ENCODE assay signal across 9 cellular contexts in genomic region chr9:113350338-113350672, GRCh38. TPM values are rescaled to one million over a fixed set of nuclear protein-coding genes. Genes with fewer than 3 reads are reported as not detected.
DNase-seq lines count a peak whose midpoint lies in the region; ATAC-seq and TF ChIP-seq lines count a peak whose summit lies in the region.
"Had no signal": no experiment of that assay in that cellular context is flagged by ENCODE, and none has a peak within 500 bp of the region (broad histone marks: within the 10 kb centered on the region; RNA-seq: fewer than 3 reads in every experiment).

No MANE protein-coding gene starts in this region.

- no peak overlapping the region for H4K8ac ChIP-seq in trophoblast cell (ENCODE audit: low read depth, low read length)

- H2AFZ ChIP-seq in neural progenitor cell (replicated peaks): no peak overlapping the region
- H2AFZ ChIP-seq in trophoblast cell (ENCODE audit: insufficient read depth, low read length, poor library complexity): no peak overlapping the region

- no peak overlapping the region for H4K12ac ChIP-seq in trophoblast cell (ENCODE audit: low read depth, low read length)

- H3K9me3 Mint-ChIP-seq in chondrocyte (ENCODE audit: low read depth) (no peaks in the 10 kb centered on the region), neural progenitor cell (no peaks in the 10 kb centered on the region)

- WGBS in trophoblast cell (ENCODE audit: extremely low coverage, insufficient coverage, insufficient read length): no CpG with 5 or more reads among the region's 7 CpGs

- peak overlapping the region; percentile 61 for H3K4me3 Mint-ChIP-seq in chondrocyte (ENCODE audit: unreplicated experiment)
- H3K4me3 Mint-ChIP-seq in neural progenitor cell: peak overlapping the region; percentile 80

- H3K4me1 Mint-ChIP-seq in chondrocyte (ENCODE audit: low read depth) (peaks cover 6% of the 10 kb centered on the region), neural progenitor cell (peaks cover 8% of the 10 kb centered on the region)

- H3K4me2 ChIP-seq in neural progenitor cell (peak overlapping the region; percentile 82), trophoblast cell (ENCODE audit: low read length) (no peak overlapping the region)

- H3K27me3 ChIP-seq in neural progenitor cell (peaks cover 68% of the 10 kb centered on the region), trophoblast cell (ENCODE audit: insufficient read depth, low read length) (peaks cover 13% of the 10 kb centered on the region)

- no peak overlapping the region for H2BK5ac ChIP-seq in trophoblast cell (ENCODE audit: low read depth, low read length, poor library complexity)

- H3K4me1 ChIP-seq in neural progenitor cell (peaks cover 7% of the 10 kb centered on the region), trophoblast cell (ENCODE audit: control insufficient read depth in 1 of 2, insufficient read depth in 2 of 2, low read length in 2 of 2) (peaks cover 4 to 5% of the 10 kb centered on the region in 2 experiments)

- no peak overlapping the region for H3K14ac ChIP-seq in trophoblast cell (ENCODE audit: low read length)

- peak; percentile 7 for ATAC-seq in HG03025 (IDR thresholded peaks at IDR 0.05; ENCODE audit: low FRiP score, unreplicated experiment)
- no peak for ATAC-seq in GM19023 (IDR thresholded peaks at IDR 0.05; ENCODE audit: unreplicated experiment)

- H3K36me3 Mint-ChIP-seq in chondrocyte (ENCODE audit: low read depth) (peaks cover 2% of the 10 kb centered on the region), neural progenitor cell (no peaks in the 10 kb centered on the region)

- H3K27me3 Mint-ChIP-seq in chondrocyte (ENCODE audit: low read depth): peaks cover 49% of the 10 kb centered on the region
- H3K27me3 Mint-ChIP-seq in neural progenitor cell (ENCODE audit: insufficient read depth, low read depth): peaks cover 60% of the 10 kb centered on the region

- H3K4ac ChIP-seq in trophoblast cell (ENCODE audit: low read depth, low read length): no peak overlapping the region

- H2BK120ac ChIP-seq in trophoblast cell (ENCODE audit: insufficient read depth, low read length, poor library complexity): no peak overlapping the region

- no peak overlapping the region for H3K23ac ChIP-seq in trophoblast cell (ENCODE audit: low read length)

- H2BK12ac ChIP-seq in trophoblast cell (ENCODE audit: low read length): no peak overlapping the region

- H3K27ac Mint-ChIP-seq in chondrocyte (ENCODE audit: unreplicated experiment) (no peak overlapping the region), neural progenitor cell (no peak overlapping the region)

- H3K9ac ChIP-seq in neural progenitor cell (no peak overlapping the region), trophoblast cell (ENCODE audit: low read length) (no peak overlapping the region)

- no peaks in the 10 kb centered on the region for H3K79me2 ChIP-seq in neural progenitor cell (ENCODE audit: low read depth)
- H3K79me2 ChIP-seq in trophoblast cell (ENCODE audit: control insufficient read depth, insufficient read depth, low read length, poor library complexity): no peaks in the 10 kb centered on the region

- H3K79me1 ChIP-seq in trophoblast cell (ENCODE audit: low read length): no peaks in the 10 kb centered on the region

- peaks cover 5% of the 10 kb centered on the region for H4K20me1 ChIP-seq in neural progenitor cell (ENCODE audit: low read depth)

- TF ChIP-seq CTCF in chondrocyte (IDR thresholded peaks at IDR 0.05): no peak
- TF ChIP-seq CTCF in neural progenitor cell (IDR thresholded peaks at IDR 0.05): no peak

- H4K91ac ChIP-seq in trophoblast cell (ENCODE audit: low read depth, low read length): no peak overlapping the region

- DNase-seq in ELF-1 (ENCODE audit: low read depth, low spot score): peak; percentile 59
- DNase-seq in chondrocyte (ENCODE audit: low spot score): no peak
- DNase-seq in neural progenitor cell (ENCODE audit: low spot score): no peak
- DNase-seq in activated effector memory CD4-positive, alpha-beta T cell treated with anti-CD3 and anti-CD28 coated beads, Interleukin-2, amount 50 U/mL, for 16 hours: no peak
- no peak for DNase-seq in trophoblast cell
- no peak for DNase-seq in iPS-NIHi7 (ENCODE audit: extremely low spot score)
- DNase-seq: NCI-H187 had no signal

- H3F3A ChIP-seq in neural progenitor cell (ENCODE audit: low read depth): no peaks in the 10 kb centered on the region

- H3K9me3 ChIP-seq in neural progenitor cell (ENCODE audit: low read depth) (no peaks in the 10 kb centered on the region), trophoblast cell (ENCODE audit: insufficient read depth, low read depth, low read length) (no peaks in the 10 kb centered on the region)

- H2AK5ac ChIP-seq in trophoblast cell (ENCODE audit: low read length): no peak overlapping the region

- H3K4me3 ChIP-seq in neural progenitor cell (no peak overlapping the region), trophoblast cell (ENCODE audit: low read depth, low read length) (no peak overlapping the region)

- H3K27ac ChIP-seq in neural progenitor cell (no peak overlapping the region), trophoblast cell (ENCODE audit: low read depth, low read length) (no peak overlapping the region)

- H3K18ac ChIP-seq in trophoblast cell (ENCODE audit: low read length): no peak overlapping the region

- H3K36me3 ChIP-seq in neural progenitor cell (no peaks in the 10 kb centered on the region), trophoblast cell (ENCODE audit: control insufficient read depth in 1 of 2, insufficient read depth in 2 of 2, low read length in 2 of 2) (no peaks in the 10 kb centered on the region)

RNA-seq across cellular contexts. Expression of gene BSPRY, which starts 1.0 kb away (rescaled TPM):
- total RNA-seq in chondrocyte (not detected in 3 replicates), neural progenitor cell (ENCODE audit: low replicate concordance) (0.25 and 0.58 TPM in 2 replicates)
- 1.9 and 2.1 TPM in 2 replicates for polyA plus RNA-seq in trophoblast cell (2013)

RNA-seq across cellular contexts. Expression of gene WDR31, which starts 10.2 kb away (rescaled TPM):
- 1.7 to 2.4 TPM (median 1.8 TPM) in 3 replicates for total RNA-seq in chondrocyte
- 2.5 and 3.2 TPM in 2 replicates for total RNA-seq in neural progenitor cell (ENCODE audit: low replicate concordance)
- 0.56 and 0.68 TPM in 2 replicates for polyA plus RNA-seq in trophoblast cell (2013)

RNA-seq across cellular contexts. Expression of gene HDHD3, which starts 26.5 kb away (rescaled TPM):
- total RNA-seq in chondrocyte: 9.1 to 10.7 TPM (median 10.2 TPM) in 3 replicates
- 9.8 and 18.0 TPM in 2 replicates for total RNA-seq in neural progenitor cell (ENCODE audit: low replicate concordance)
- polyA plus RNA-seq in trophoblast cell (2013): 31.3 and 34.8 TPM in 2 replicates

RNA-seq across cellular contexts. Expression of gene RNF183, which starts 47.1 kb away (rescaled TPM):
- not detected in 3 replicates for total RNA-seq in chondrocyte
- total RNA-seq in neural progenitor cell (ENCODE audit: low replicate concordance): 0.09 and 0.28 TPM in 2 replicates
- 0.03 and 0.04 TPM in 2 replicates for polyA plus RNA-seq in trophoblast cell (2013)

RNA-seq across cellular contexts. Expression of gene ALAD, which starts 50.8 kb away (rescaled TPM):
- 21.8 to 33.0 TPM (median 22.6 TPM) in 3 replicates for total RNA-seq in chondrocyte
- 17.4 and 20.8 TPM in 2 replicates for total RNA-seq in neural progenitor cell (ENCODE audit: low replicate concordance)
- polyA plus RNA-seq in trophoblast cell (2013): 34.6 and 36.2 TPM in 2 replicates
